24 cellular contexts compared by ENCODE assay signal in the genomic region with DNA sequence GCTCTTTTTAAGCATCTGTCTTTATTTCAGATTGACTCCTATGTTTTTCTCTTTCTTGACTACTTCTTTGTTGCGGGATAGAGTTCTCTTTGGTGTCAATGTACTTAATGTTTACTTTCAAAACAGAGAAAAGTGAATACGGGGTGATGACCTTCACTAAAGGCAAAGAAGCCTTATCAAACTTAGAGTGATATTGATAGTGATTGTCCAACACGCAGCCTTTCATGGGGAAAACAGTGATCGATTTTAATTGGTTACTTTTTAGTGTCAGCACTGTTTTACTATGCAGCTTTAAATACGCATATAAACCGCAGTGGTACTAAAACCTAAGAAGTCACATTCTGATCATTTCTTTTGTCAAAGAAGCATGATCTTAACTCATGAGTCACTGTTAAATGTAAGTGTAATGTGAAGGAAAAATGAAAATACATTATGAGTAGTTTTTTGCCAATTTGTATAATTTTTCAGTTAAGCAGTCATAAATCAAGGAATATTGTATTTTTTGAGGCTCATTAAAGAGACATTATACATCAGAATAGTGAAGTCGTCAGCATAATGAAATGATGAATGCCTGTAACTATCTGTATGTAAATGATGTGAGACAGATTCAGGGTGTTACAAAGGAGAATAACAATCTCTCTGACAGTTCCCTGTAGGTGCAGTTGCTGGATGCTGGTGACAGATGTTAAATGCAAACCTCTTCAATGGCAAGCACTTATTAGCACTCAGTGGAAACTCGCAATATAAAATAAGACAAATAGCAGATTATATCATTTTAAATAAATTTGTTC.
"Had no signal": no experiment of that assay in that cellular context is flagged by ENCODE, and none has a peak within 500 bp of the region (broad histone marks: within the 10 kb centered on the region; RNA-seq: fewer than 3 reads in every experiment).

No MANE protein-coding gene starts in this region.

- H3K36me3 ChIP-seq: breast epithelium, heart left ventricle, right atrium auricular region, tibial artery had no signal

- H3K27ac Mint-ChIP-seq: activated CD4-positive, alpha-beta memory T cell treated with anti-CD3 and anti-CD28 coated beads, Interleukin-2, amount 10 ng/mL, durations not matched to agents 7 days and 5 days; activated CD8-positive, alpha-beta memory T cell treated with anti-CD3 and anti-CD28 coated beads, Interleukin-2, amount 10 ng/mL, durations not matched to agents 7 days and 5 days; activated naive CD4-positive, alpha-beta T cell treated with anti-CD3 and anti-CD28 coated beads, Interleukin-2, amount 10 ng/mL, durations not matched to agents 7 days and 5 days; activated naive CD8-positive, alpha-beta T cell treated with anti-CD3 and anti-CD28 coated beads, Interleukin-2, amount 50 U/mL, for 24 hours; activated T-helper 17 cell treated with anti-CD3 and anti-CD28 coated beads, Interleukin-2, amount 50 U/mL, for 72 hours; naive thymus-derived CD8-positive, alpha-beta T cell had no signal

- H3K27ac ChIP-seq: breast epithelium, heart left ventricle, right atrium auricular region, tibial artery had no signal

- H3K4me3 ChIP-seq: breast epithelium, heart left ventricle, right atrium auricular region, tibial artery had no signal

- H3K36me3 Mint-ChIP-seq: activated CD8-positive, alpha-beta memory T cell treated with anti-CD3 and anti-CD28 coated beads, Interleukin-2, amount 10 ng/mL, durations not matched to agents 7 days and 5 days; activated naive CD4-positive, alpha-beta T cell treated with anti-CD3 and anti-CD28 coated beads, Interleukin-2, amount 10 ng/mL, durations not matched to agents 7 days and 5 days; naive thymus-derived CD8-positive, alpha-beta T cell had no signal

- DNase-seq: activated CD4-positive, alpha-beta memory T cell treated with anti-CD3 and anti-CD28 coated beads, Interleukin-2, amount 10 ng/mL, durations not matched to agents 7 days and 5 days; activated CD4-positive, alpha-beta T cell treated with anti-CD3 and anti-CD28 coated beads for 48 hours; activated CD4-positive, CD25-positive, alpha-beta regulatory T cell; activated CD8-positive, alpha-beta memory T cell treated with anti-CD3 and anti-CD28 coated beads, Interleukin-2, amount 10 ng/mL, durations not matched to agents 7 days and 5 days; activated naive CD4-positive, alpha-beta T cell treated with anti-CD3 and anti-CD28 coated beads, Interleukin-2, amount 10 ng/mL, durations not matched to agents 7 days and 5 days; activated naive CD8-positive, alpha-beta T cell treated with anti-CD3 and anti-CD28 coated beads, Interleukin-2, amount 50 U/mL, for 24 hours; activated T-cell treated with anti-CD3 and anti-CD28 coated beads, Interleukin-2, amount 50 U/mL, for 1 hour; aorta; cerebellar nuclear complex; cortex of kidney; erythroblast; heart left ventricle; kidney glomerular epithelial cell; left ventricle myocardium superior; mesendoderm; naive thymus-derived CD8-positive, alpha-beta T cell; stimulated activated naive CD8-positive, alpha-beta T cell treated with anti-CD3 and anti-CD28 coated beads, Interleukin-15, Interleukin-2, amounts not matched to agents 100 U/mL and 50 U/mL, for 24 hours; substantia nigra; SW 1271; T-helper 2 cell; tibial artery had no signal

- H3K9me3 Mint-ChIP-seq: activated CD4-positive, alpha-beta memory T cell treated with anti-CD3 and anti-CD28 coated beads, Interleukin-2, amount 10 ng/mL, durations not matched to agents 7 days and 5 days; activated naive CD4-positive, alpha-beta T cell treated with anti-CD3 and anti-CD28 coated beads, Interleukin-2, amount 10 ng/mL, durations not matched to agents 7 days and 5 days; activated naive CD8-positive, alpha-beta T cell treated with anti-CD3 and anti-CD28 coated beads, Interleukin-2, amount 50 U/mL, for 24 hours; activated T-helper 17 cell treated with anti-CD3 and anti-CD28 coated beads, Interleukin-2, amount 50 U/mL, for 72 hours had no signal

- H3K4me1 ChIP-seq: breast epithelium, heart left ventricle, right atrium auricular region, tibial artery had no signal

- H3K4me1 Mint-ChIP-seq: activated CD4-positive, alpha-beta memory T cell treated with anti-CD3 and anti-CD28 coated beads, Interleukin-2, amount 10 ng/mL, durations not matched to agents 7 days and 5 days; activated CD8-positive, alpha-beta memory T cell treated with anti-CD3 and anti-CD28 coated beads, Interleukin-2, amount 10 ng/mL, durations not matched to agents 7 days and 5 days; activated naive CD4-positive, alpha-beta T cell treated with anti-CD3 and anti-CD28 coated beads, Interleukin-2, amount 10 ng/mL, durations not matched to agents 7 days and 5 days; activated naive CD8-positive, alpha-beta T cell treated with anti-CD3 and anti-CD28 coated beads, Interleukin-2, amount 50 U/mL, for 24 hours; activated T-helper 17 cell treated with anti-CD3 and anti-CD28 coated beads, Interleukin-2, amount 50 U/mL, for 72 hours had no signal

- H3K9me3 ChIP-seq: breast epithelium, heart left ventricle, tibial artery had no signal

- H3K4me3 Mint-ChIP-seq: activated CD4-positive, alpha-beta memory T cell treated with anti-CD3 and anti-CD28 coated beads, Interleukin-2, amount 10 ng/mL, durations not matched to agents 7 days and 5 days; activated CD8-positive, alpha-beta memory T cell treated with anti-CD3 and anti-CD28 coated beads, Interleukin-2, amount 10 ng/mL, durations not matched to agents 7 days and 5 days; activated naive CD4-positive, alpha-beta T cell treated with anti-CD3 and anti-CD28 coated beads, Interleukin-2, amount 10 ng/mL, durations not matched to agents 7 days and 5 days; activated naive CD8-positive, alpha-beta T cell treated with anti-CD3 and anti-CD28 coated beads, Interleukin-2, amount 50 U/mL, for 24 hours; activated T-helper 17 cell treated with anti-CD3 and anti-CD28 coated beads, Interleukin-2, amount 50 U/mL, for 72 hours; naive thymus-derived CD8-positive, alpha-beta T cell had no signal

- H3K27me3 Mint-ChIP-seq: activated CD4-positive, alpha-beta memory T cell treated with anti-CD3 and anti-CD28 coated beads, Interleukin-2, amount 10 ng/mL, durations not matched to agents 7 days and 5 days; activated CD8-positive, alpha-beta memory T cell treated with anti-CD3 and anti-CD28 coated beads, Interleukin-2, amount 10 ng/mL, durations not matched to agents 7 days and 5 days; activated naive CD4-positive, alpha-beta T cell treated with anti-CD3 and anti-CD28 coated beads, Interleukin-2, amount 10 ng/mL, durations not matched to agents 7 days and 5 days; activated naive CD8-positive, alpha-beta T cell treated with anti-CD3 and anti-CD28 coated beads, Interleukin-2, amount 50 U/mL, for 24 hours; activated T-helper 17 cell treated with anti-CD3 and anti-CD28 coated beads, Interleukin-2, amount 50 U/mL, for 72 hours; naive thymus-derived CD8-positive, alpha-beta T cell had no signal

- H3K27me3 ChIP-seq: breast epithelium, heart left ventricle, right atrium auricular region, tibial artery had no signal
